In the genomic region with DNA sequence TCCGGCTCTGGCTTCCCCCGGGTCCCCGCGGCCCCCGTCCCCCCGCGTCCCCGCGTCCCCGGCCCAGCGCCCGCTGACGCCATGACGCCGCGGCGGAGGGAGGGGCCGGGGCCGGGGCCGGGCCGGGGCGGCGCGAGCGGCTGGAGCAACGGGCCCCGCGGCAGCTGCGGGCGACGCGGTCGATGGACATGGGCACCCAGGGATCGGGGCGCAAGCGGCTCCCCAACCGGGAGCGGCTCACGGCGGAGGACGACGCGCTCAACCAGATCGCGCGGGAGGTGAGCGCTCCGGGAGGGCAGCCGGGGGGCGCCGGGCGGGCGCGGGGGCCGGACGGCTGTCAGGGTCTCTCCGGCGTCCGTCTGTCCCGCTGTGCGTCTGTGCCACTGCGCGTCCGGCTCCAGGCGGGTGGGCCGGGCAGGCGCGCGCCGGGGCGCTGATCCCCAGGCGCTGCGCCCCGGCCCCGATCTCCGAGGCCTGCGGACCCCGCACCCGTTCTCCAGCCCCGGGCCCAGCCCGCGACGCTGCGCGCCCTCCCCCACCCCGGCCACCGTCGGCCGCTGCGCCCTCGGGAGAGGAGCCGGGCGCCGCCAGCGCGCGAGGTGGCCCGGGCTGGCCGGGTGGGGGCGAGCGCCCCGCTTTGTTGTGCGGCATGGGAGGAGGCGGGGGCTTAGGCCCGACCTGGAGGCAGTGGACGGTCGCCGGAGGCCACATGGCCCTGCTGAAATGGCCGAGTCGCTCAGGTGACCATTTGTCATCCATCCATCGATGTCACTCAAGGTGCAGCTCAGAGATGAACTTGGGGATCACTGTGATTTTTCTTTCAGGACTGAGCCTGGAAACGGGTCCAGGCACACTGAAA, we compare ENCODE assay signal across 8 cellular contexts. TPM values are rescaled to one million over a fixed set of nuclear protein-coding genes. Genes with fewer than 3 reads are reported as not detected.
A peak's percentile ranks its signal among the peaks of the same experiment; 100 is the strongest.
DNase-seq lines count a peak whose midpoint lies in the region; ATAC-seq, FAIRE-seq and TF ChIP-seq lines count a peak whose summit lies in the region.

A gene with protein sequence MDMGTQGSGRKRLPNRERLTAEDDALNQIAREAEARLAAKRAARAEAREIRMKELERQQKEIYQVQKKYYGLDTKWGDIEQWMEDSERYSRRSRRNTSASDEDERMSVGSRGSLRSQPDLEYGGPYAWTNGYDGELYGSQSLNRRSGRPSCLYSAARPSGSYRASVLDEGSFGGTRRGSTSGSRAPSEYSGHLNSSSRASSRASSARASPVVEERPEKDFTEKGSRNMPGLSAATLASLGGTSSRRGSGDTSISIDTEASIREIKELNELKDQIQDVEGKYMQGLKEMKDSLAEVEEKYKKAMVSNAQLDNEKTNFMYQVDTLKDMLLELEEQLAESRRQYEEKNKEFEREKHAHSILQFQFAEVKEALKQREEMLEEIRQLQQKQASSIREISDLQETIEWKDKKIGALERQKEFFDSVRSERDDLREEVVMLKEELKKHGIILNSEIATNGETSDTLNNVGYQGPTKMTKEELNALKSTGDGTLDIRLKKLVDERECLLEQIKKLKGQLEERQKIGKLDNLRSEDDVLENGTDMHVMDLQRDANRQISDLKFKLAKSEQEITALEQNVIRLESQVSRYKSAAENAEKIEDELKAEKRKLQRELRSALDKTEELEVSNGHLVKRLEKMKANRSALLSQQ (plus strand): TSS at position 125 of the 859 bp plus-strand sequence. CDS start 58 bp downstream, at position 183.

- intact Hi-C loops in Right ventricle myocardium inferior (cut with DNase I): loop anchor here (2.0 to 10.0 kb wide), 3 partner anchors 23 to 117 kb away; no protein-coding TSS in a partner anchor

- H3K27me3 Mint-ChIP-seq in activated naive CD4-positive, alpha-beta T cell treated with anti-CD3 and anti-CD28 coated beads, Interleukin-2, amount 10 ng/mL, durations not matched to agents 7 days and 5 days: peaks cover 82% of the 10 kb centered on the region

- ATAC-seq in Right ventricle myocardium inferior: peak; percentile 72
- ATAC-seq in HG02798 (IDR thresholded peaks at IDR 0.05; ENCODE audit: poor library complexity, unreplicated experiment): no peak

- CTCF ChIA-PET in AG04449 (lab: Yijun Ruan, JAX) (interaction anchor here (2.2 kb wide), 1 partner anchor 118 kb away, joined by 7 read pairs; no protein-coding TSS in a partner anchor), HEK293T (lab: Yijun Ruan, JAX) (no interaction called here)
- CTCF ChIA-PET in activated naive CD4-positive, alpha-beta T cell treated with anti-CD3 and anti-CD28 coated beads, Interleukin-2, amount 10 ng/mL, durations not matched to agents 7 days and 5 days (lab: Charles Lee): no interaction called here

- no peak for DNase-seq in AG04449 (ENCODE audit: low read depth, low spot score)
- DNase-seq in HEK293T (ENCODE audit: extremely low spot score): peak; percentile 57
- DNase-seq in activated naive CD4-positive, alpha-beta T cell treated with anti-CD3 and anti-CD28 coated beads, Interleukin-2, amount 10 ng/mL, durations not matched to agents 7 days and 5 days: no peak
- no peak for DNase-seq in Right ventricle myocardium inferior (ENCODE audit: missing footprints)
- no peak for DNase-seq in occipital lobe (lab: John Stamatoyannopoulos, UW)
- DNase-seq in DMS79 treated with DMSO at 0.1 percent for 48 hours (lab: John Stamatoyannopoulos, UW): no peak
- DNase-seq in GM12892 (ENCODE audit: insufficient read length): no peak

- no peak for TF ChIP-seq CTCF in AG04449 (IDR thresholded peaks at IDR 0.05; ENCODE audit: insufficient read depth, low read length, missing control alignments)

- no peaks in the 10 kb centered on the region for H3K9me3 Mint-ChIP-seq in activated naive CD4-positive, alpha-beta T cell treated with anti-CD3 and anti-CD28 coated beads, Interleukin-2, amount 10 ng/mL, durations not matched to agents 7 days and 5 days

- no peak for FAIRE-seq in GM12892 (lab: Jason Lieb, UNC)

- no peak for TF ChIP-seq POLR2A in GM12892 (IDR thresholded peaks at IDR 0.05; ENCODE audit: low read depth, low read length)

- POLR2A ChIA-PET in AG04449 (lab: Yijun Ruan, JAX) (no interaction called here), HEK293T (lab: Yijun Ruan, JAX) (no interaction called here)

- H3K4me3 ChIP-seq in AG04449 (ENCODE audit: low read depth, low read length): peak within 1 kb of the TSS; percentile 68

- H3K4me3 Mint-ChIP-seq in activated naive CD4-positive, alpha-beta T cell treated with anti-CD3 and anti-CD28 coated beads, Interleukin-2, amount 10 ng/mL, durations not matched to agents 7 days and 5 days: peak within 1 kb of the TSS; percentile 75

- no peak within 1 kb of the TSS for H3K27ac Mint-ChIP-seq in activated naive CD4-positive, alpha-beta T cell treated with anti-CD3 and anti-CD28 coated beads, Interleukin-2, amount 10 ng/mL, durations not matched to agents 7 days and 5 days

- H3K4me1 Mint-ChIP-seq in activated naive CD4-positive, alpha-beta T cell treated with anti-CD3 and anti-CD28 coated beads, Interleukin-2, amount 10 ng/mL, durations not matched to agents 7 days and 5 days: peaks cover 18% of the 10 kb centered on the region

- H3K36me3 Mint-ChIP-seq in activated naive CD4-positive, alpha-beta T cell treated with anti-CD3 and anti-CD28 coated beads, Interleukin-2, amount 10 ng/mL, durations not matched to agents 7 days and 5 days: no peaks in the 10 kb centered on the region

TF ChIP-seq in HEK293T, 16 proteins besides CTCF, POLR2A, EP300 and RAD21:
- TF ChIP-seq BHLHE40 (IDR thresholded peaks at IDR 0.05; ENCODE audit: borderline replicate concordance) (no peak), FOXM1 (IDR thresholded peaks at IDR 0.05; ENCODE audit: borderline replicate concordance) (no peak), L3MBTL2 (conservative IDR thresholded peaks at IDR 0.05) (peak; percentile 31; the same call in 1 of the 2 replicates), ELF4 (IDR thresholded peaks at IDR 0.05) (no peak), HDGF (IDR thresholded peaks at IDR 0.05; ENCODE audit: borderline replicate concordance) (no peak), CTBP1 (IDR thresholded peaks at IDR 0.05; ENCODE audit: borderline replicate concordance) (no peak), FOXK2 (IDR thresholded peaks at IDR 0.05) (no peak), SUZ12 (IDR thresholded peaks at IDR 0.05) (no peak), NFRKB (IDR thresholded peaks at IDR 0.05) (no peak)
- TF ChIP-seq, protein P1, sequence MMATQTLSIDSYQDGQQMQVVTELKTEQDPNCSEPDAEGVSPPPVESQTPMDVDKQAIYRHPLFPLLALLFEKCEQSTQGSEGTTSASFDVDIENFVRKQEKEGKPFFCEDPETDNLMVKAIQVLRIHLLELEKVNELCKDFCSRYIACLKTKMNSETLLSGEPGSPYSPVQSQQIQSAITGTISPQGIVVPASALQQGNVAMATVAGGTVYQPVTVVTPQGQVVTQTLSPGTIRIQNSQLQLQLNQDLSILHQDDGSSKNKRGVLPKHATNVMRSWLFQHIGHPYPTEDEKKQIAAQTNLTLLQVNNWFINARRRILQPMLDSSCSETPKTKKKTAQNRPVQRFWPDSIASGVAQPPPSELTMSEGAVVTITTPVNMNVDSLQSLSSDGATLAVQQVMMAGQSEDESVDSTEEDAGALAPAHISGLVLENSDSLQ (IDR thresholded peaks at IDR 0.05): peak; percentile 54

RNA-seq across cellular contexts. Expression of the gene that starts here (rescaled TPM):
- total RNA-seq in Right ventricle myocardium inferior (104 TPM), occipital lobe (29.0 TPM)
- polyA plus RNA-seq in GM12892 (2012; ENCODE audit: missing spikeins): 80.1 TPM
